In genomic region chr13:47000166-47000565, GRCh38 we compare ENCODE assay signal across 14 cellular contexts.
DNase-seq lines count a peak whose midpoint lies in the region; TF ChIP-seq lines count a peak whose summit lies in the region.
"Had no signal": no experiment of that assay in that cellular context is flagged by ENCODE, and none has a peak within 500 bp of the region (broad histone marks: within the 10 kb centered on the region; RNA-seq: fewer than 3 reads in every experiment).

No MANE protein-coding gene starts in this region.

- POLR2A ChIA-PET in RWPE1 (lab: Yijun Ruan, JAX; ENCODE audit: low non-redundant PET): no interaction called here

- no peak overlapping the region for H3K27ac ChIP-seq in RWPE1
- H3K27ac ChIP-seq: SK-N-MC had no signal

- DNase-seq in GM03348 (ENCODE audit: low spot score): peak; percentile 27
- DNase-seq in LHCN-M2 (ENCODE audit: low read depth): peak; percentile 24
- peak; percentile 7 for DNase-seq in amniotic epithelial cell (ENCODE audit: low read depth)
- peak; percentile 68 for DNase-seq in fibroblast of mammary gland (ENCODE audit: low read depth)
- DNase-seq in RWPE1 (ENCODE audit: low spot score): no peak
- no peak for DNase-seq in dedifferentiated amniotic fluid mesenchymal stem cell (ENCODE audit: extremely low spot score)
- no peak for DNase-seq in activated naive CD4-positive, alpha-beta T cell treated with Interleukin-2 at 50 U/mL for 16 hours
- DNase-seq: CD8-positive, alpha-beta T cell; DMS79 treated with DMSO at 0.1 percent for 48 hours; NCI-H1092 treated with DMSO at 0.1 percent for 48 hours; NCI-H187; NCI-H524 had no signal

- no peak overlapping the region for H3K4me3 ChIP-seq in fibroblast of mammary gland (ENCODE audit: control insufficient read depth, low read depth, low read length)
- H3K4me3 ChIP-seq: K562, SK-N-MC had no signal

- TF ChIP-seq CTCF in fibroblast of mammary gland (conservative IDR thresholded peaks at IDR 0.05; ENCODE audit: control insufficient read depth, insufficient read depth, low read depth, low read length) (no peak), RWPE1 (conservative IDR thresholded peaks at IDR 0.05; ENCODE audit: low read depth) (no peak)

- CTCF ChIA-PET in RWPE1 (lab: Yijun Ruan, JAX): interaction anchor here (0.6 kb wide), 1 partner anchor 245 kb away, joined by 3 read pairs; no protein-coding TSS in a partner anchor

Comparison
In these comparisons a context has a peak if more than half of its experiments do, and no peak if none do; other contexts are left out.
1. DNase-seq: peak in GM03348 (single experiment), LHCN-M2 (single experiment), amniotic epithelial cell (single experiment) and fibroblast of mammary gland (single experiment); none in RWPE1 (single experiment), dedifferentiated amniotic fluid mesenchymal stem cell (single experiment) and activated naive CD4-positive, alpha-beta T cell treated with Interleukin-2 at 50 U/mL for 16 hours (single experiment).